1 cellular context compared by ENCODE assay signal in the genomic region with DNA sequence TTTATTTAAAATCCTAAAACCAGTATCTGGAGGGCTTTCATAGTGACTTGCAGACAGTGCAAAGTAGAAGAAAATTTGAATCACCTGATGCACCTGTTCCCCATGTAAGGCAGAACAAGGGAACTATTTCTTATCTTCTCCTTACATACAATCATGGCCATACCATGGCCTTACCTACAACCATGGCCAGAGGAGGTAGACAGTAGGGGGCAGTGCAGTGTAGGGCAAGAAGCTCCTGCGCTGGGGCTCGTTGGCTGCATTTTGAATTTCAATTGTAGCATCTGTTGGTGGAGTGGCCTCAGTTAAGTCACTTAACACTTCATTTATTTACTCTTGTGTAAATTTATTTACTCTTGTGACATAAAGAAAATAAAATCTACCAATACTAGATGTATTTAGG.
TF ChIP-seq lines count a peak whose summit lies in the region.

No MANE protein-coding gene starts in this region.

TF ChIP-seq in IMR-90, 13 proteins besides CTCF, POLR2A, EP300 and RAD21 (continued from another document):
- TF ChIP-seq MXI1 (IDR thresholded peaks at IDR 0.05; ENCODE audit: borderline replicate concordance, low read depth, low read length): no peak
- no peak for TF ChIP-seq CEBPB (IDR thresholded peaks at IDR 0.05; ENCODE audit: low read depth, low read length)
- peak; percentile 19; the same call in 1 of the 2 replicates for TF ChIP-seq SMC3 (IDR thresholded peaks at IDR 0.05; ENCODE audit: low read depth, low read length)
- no peak for TF ChIP-seq NFE2L2 (IDR thresholded peaks at IDR 0.05; ENCODE audit: low read depth, low read length)
- TF ChIP-seq, protein P1, sequence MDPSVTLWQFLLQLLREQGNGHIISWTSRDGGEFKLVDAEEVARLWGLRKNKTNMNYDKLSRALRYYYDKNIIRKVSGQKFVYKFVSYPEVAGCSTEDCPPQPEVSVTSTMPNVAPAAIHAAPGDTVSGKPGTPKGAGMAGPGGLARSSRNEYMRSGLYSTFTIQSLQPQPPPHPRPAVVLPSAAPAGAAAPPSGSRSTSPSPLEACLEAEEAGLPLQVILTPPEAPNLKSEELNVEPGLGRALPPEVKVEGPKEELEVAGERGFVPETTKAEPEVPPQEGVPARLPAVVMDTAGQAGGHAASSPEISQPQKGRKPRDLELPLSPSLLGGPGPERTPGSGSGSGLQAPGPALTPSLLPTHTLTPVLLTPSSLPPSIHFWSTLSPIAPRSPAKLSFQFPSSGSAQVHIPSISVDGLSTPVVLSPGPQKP (IDR thresholded peaks at IDR 0.05; ENCODE audit: borderline replicate concordance, low read depth, low read length): no peak
